Comparison of ENCODE assay signal across 25 cellular contexts in the genomic region with DNA sequence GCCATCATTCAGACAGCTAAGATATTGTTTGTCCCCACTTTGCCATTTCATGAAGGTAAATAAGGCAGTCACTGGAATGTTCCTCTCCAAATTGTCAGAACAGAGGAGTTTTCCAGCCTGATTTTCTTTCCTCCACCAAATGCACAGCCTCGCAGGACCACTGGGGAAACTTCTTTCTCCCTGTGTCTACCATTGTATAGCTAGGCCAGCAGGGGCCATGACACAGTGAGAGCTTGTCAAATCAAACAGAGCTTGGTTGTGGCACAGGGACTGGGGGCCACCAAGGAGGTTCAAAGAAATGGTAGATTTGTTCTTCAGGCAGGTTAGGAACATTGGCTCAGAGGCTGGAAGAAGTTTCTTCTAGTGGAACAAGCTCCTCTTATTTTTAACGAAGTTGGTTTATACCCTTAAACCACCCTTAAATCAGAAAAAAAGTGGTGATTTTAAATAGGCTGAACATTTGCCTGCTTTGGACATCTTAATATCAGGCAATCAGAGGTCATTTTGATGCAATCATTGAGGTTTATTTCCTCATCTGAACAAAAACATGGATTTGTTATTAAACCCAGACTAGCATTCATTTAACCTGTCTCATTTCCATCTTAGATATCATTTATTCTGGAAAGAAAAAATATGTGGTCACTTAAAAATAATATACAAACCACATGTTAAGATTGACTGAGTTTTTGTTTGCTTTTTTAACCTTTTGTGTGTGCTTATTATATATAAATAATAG.
DNase-seq lines count a peak whose midpoint lies in the region; ATAC-seq and TF ChIP-seq lines count a peak whose summit lies in the region.
"Had no signal": no experiment of that assay in that cellular context is flagged by ENCODE, and none has a peak within 500 bp of the region (broad histone marks: within the 10 kb centered on the region; RNA-seq: fewer than 3 reads in every experiment).

No MANE protein-coding gene starts in this region.

- peak overlapping the region; percentile 22 for H2AFZ ChIP-seq in mammary epithelial cell (ENCODE audit: low read depth, low read length)

- BruUV-seq in mammary epithelial cell (replicated peaks; lab: Mats Ljungman, UMichigan), result no TSS peak

- in situ Hi-C loops in mammary epithelial cell (cut with MboI; ENCODE audit: low sequenced_read_pairs in 2 of 2), result no loop called here

- TF ChIP-seq CTCF in mammary epithelial cell (conservative IDR thresholded peaks at IDR 0.05 in 1 of 2, IDR thresholded peaks at IDR 0.05 in 1 of 2; ENCODE audit: extremely low read depth in 1 of 2, insufficient read depth in 1 of 2, low read depth in 1 of 2, low read length in 2 of 2) (no peak), foreskin fibroblast (IDR thresholded peaks at IDR 0.05; ENCODE audit: low read depth, low read length) (no peak), type B pancreatic cell (conservative IDR thresholded peaks at IDR 0.05) (peak; percentile 56)

- H3K4me3 ChIP-seq in mammary epithelial cell (replicated peaks in 1 of 3; ENCODE audit: insufficient read depth in 1 of 3, low read depth in 2 of 3, low read length in 3 of 3), result no peak overlapping the region
- H3K4me3 ChIP-seq in foreskin fibroblast (ENCODE audit: low read depth in 1 of 2, low read length in 2 of 2), result no peak overlapping the region
- H3K4me3 ChIP-seq: colonic mucosa, thyroid gland had no signal

- H4K20me1 ChIP-seq in mammary epithelial cell (ENCODE audit: insufficient read depth, low read length), result no peaks in the 10 kb centered on the region

- H3K36me3 ChIP-seq in mammary epithelial cell (ENCODE audit: insufficient read depth, low read length), result no peaks in the 10 kb centered on the region
- H3K36me3 ChIP-seq: colonic mucosa, thyroid gland had no signal

- no peaks in the 10 kb centered on the region for H3K9me3 ChIP-seq in mammary epithelial cell (replicated peaks; ENCODE audit: insufficient read depth, low read length)
- H3K9me3 ChIP-seq: colonic mucosa, thyroid gland had no signal

- dilution Hi-C loops in mammary epithelial cell (cut with HindIII; ENCODE audit: low sequenced_read_pairs), result no loop called here

- 56% methylated on average over 2 of the region's 2 CpGs for WGBS in mammary epithelial cell (ENCODE audit: low coverage, missing lambda C conversion rate)

- H3K9ac ChIP-seq in mammary epithelial cell (ENCODE audit: insufficient read depth, low read length), result no peak overlapping the region

- H3K4me2 ChIP-seq in mammary epithelial cell (ENCODE audit: insufficient read depth, low read depth, low read length), result no peak overlapping the region

- CTCF ChIA-PET in mammary epithelial cell (lab: Charles Lee; ENCODE audit: low non-redundant PET), result no interaction called here

- H3K4me1 Mint-ChIP-seq in type B pancreatic cell (ENCODE audit: unreplicated experiment), result peaks cover 58% of the 10 kb centered on the region
- H3K4me1 Mint-ChIP-seq in activated T-helper 2 cell treated with anti-CD3 and anti-CD28 coated beads, Interferon-gamma antibody, Interleukin-2, Interleukin-4, amounts not matched to agents 10 μg/mL and 5 μg/mL and 100 μg/mL, durations not matched to agents 14 hours and 24 hours and 36 hours (ENCODE audit: low read depth), result peaks cover 7% of the 10 kb centered on the region
- H3K4me1 Mint-ChIP-seq: activated CD8-positive, alpha-beta memory T cell treated with anti-CD3 and anti-CD28 coated beads, Interleukin-2, amount 10 ng/mL, durations not matched to agents 7 days and 5 days; activated naive CD4-positive, alpha-beta T cell treated with anti-CD3 and anti-CD28 coated beads, Interleukin-2, amount 50 U/mL, for 24 hours; CD8-positive, alpha-beta memory T cell had no signal

- no peak for ATAC-seq in HG02642 (IDR thresholded peaks at IDR 0.05; ENCODE audit: poor library complexity, unreplicated experiment)
- no peak for ATAC-seq in HG02623 (IDR thresholded peaks at IDR 0.05; ENCODE audit: unreplicated experiment)
- ATAC-seq: activated CD8-positive, alpha-beta memory T cell treated with anti-CD3 and anti-CD28 coated beads, Interleukin-2, amount 10 ng/mL, durations not matched to agents 7 days and 5 days; T-helper 17 cell had no signal

- DNase-seq in DMS 273 (lab: John Stamatoyannopoulos, UW; ENCODE audit: unreplicated experiment), result peak; percentile 21
- no peak for DNase-seq in DMS 273 treated with DMSO at 0.1 percent for 48 hours (lab: John Stamatoyannopoulos, UW)
- no peak for DNase-seq in mammary epithelial cell
- peak; percentile 28 to 64 for DNase-seq in foreskin fibroblast
- DNase-seq in type B pancreatic cell (ENCODE audit: extremely low spot score, unreplicated experiment), result no peak
- DNase-seq in activated T-helper 2 cell treated with anti-CD3 and anti-CD28 coated beads, Interferon-gamma antibody, Interleukin-2, Interleukin-4, amounts not matched to agents 10 μg/mL and 5 μg/mL and 100 μg/mL, durations not matched to agents 14 hours and 24 hours and 36 hours (ENCODE audit: low spot score), result no peak
- DNase-seq: activated CD4-positive, alpha-beta T cell treated with anti-CD3 and anti-CD28 coated beads for 48 hours; activated CD8-positive, alpha-beta memory T cell treated with anti-CD3 and anti-CD28 coated beads, Interleukin-2, amount 10 ng/mL, durations not matched to agents 7 days and 5 days; CD8-positive, alpha-beta memory T cell; colonic mucosa; DMS79 treated with DMSO at 0.1 percent for 48 hours; hippocampal formation; NCI-H1694; NCI-H2171 treated with DMSO at 0.1 percent for 48 hours; NCI-H526; retina; stimulated activated CD4-positive, alpha-beta T cell treated with anti-CD3 and anti-CD28 coated beads, Interleukin-4, amount 100 ng/mL, for 24 hours; stimulated activated naive CD4-positive, alpha-beta T cell treated with Interleukin-2 at 50 U/mL for 16 hours; T-helper 17 cell; thyroid gland had no signal

- no peak overlapping the region for H3K27ac ChIP-seq in mammary epithelial cell (ENCODE audit: insufficient read depth, low read depth, low read length)
- H3K27ac ChIP-seq: 22Rv1, colonic mucosa, thyroid gland had no signal

- intact Hi-C loops in mammary epithelial cell (cut with micrococcal nuclease), result no loop called here
- intact Hi-C loops in activated T-helper 2 cell treated with anti-CD3 and anti-CD28 coated beads, Interferon-gamma antibody, Interleukin-2, Interleukin-4, amounts not matched to agents 10 μg/mL and 5 μg/mL and 100 μg/mL, durations not matched to agents 14 hours and 24 hours and 36 hours (cut with micrococcal nuclease), result no loop called here

- H3K27ac Mint-ChIP-seq in type B pancreatic cell, result no peak overlapping the region
- no peak overlapping the region for H3K27ac Mint-ChIP-seq in activated T-helper 2 cell treated with anti-CD3 and anti-CD28 coated beads, Interferon-gamma antibody, Interleukin-2, Interleukin-4, amounts not matched to agents 10 μg/mL and 5 μg/mL and 100 μg/mL, durations not matched to agents 14 hours and 24 hours and 36 hours
- H3K27ac Mint-ChIP-seq: activated CD8-positive, alpha-beta memory T cell treated with anti-CD3 and anti-CD28 coated beads, Interleukin-2, amount 10 ng/mL, durations not matched to agents 7 days and 5 days; activated naive CD4-positive, alpha-beta T cell treated with anti-CD3 and anti-CD28 coated beads, Interleukin-2, amount 50 U/mL, for 24 hours; activated T-helper 1 cell treated with anti-CD3 and anti-CD28 coated beads, Interleukin-12 subunit alpha, Interleukin-12 subunit beta, Interleukin-2, Interleukin-4 antibody, amounts not matched to agents 30 ng/mL and 10 ng/mL and 1 ng/mL, durations not matched to agents 14 hours and 24 hours and 36 hours; CD8-positive, alpha-beta memory T cell; T-helper 17 cell had no signal

- no peaks in the 10 kb centered on the region for H3K27me3 Mint-ChIP-seq in type B pancreatic cell
- H3K27me3 Mint-ChIP-seq in activated T-helper 2 cell treated with anti-CD3 and anti-CD28 coated beads, Interferon-gamma antibody, Interleukin-2, Interleukin-4, amounts not matched to agents 10 μg/mL and 5 μg/mL and 100 μg/mL, durations not matched to agents 14 hours and 24 hours and 36 hours (ENCODE audit: low read depth), result no peaks in the 10 kb centered on the region
- H3K27me3 Mint-ChIP-seq: activated CD8-positive, alpha-beta memory T cell treated with anti-CD3 and anti-CD28 coated beads, Interleukin-2, amount 10 ng/mL, durations not matched to agents 7 days and 5 days; activated naive CD4-positive, alpha-beta T cell treated with anti-CD3 and anti-CD28 coated beads, Interleukin-2, amount 50 U/mL, for 24 hours; T-helper 17 cell had no signal

- H3K4me3 Mint-ChIP-seq in type B pancreatic cell, result no peak overlapping the region
- no peak overlapping the region for H3K4me3 Mint-ChIP-seq in activated T-helper 2 cell treated with anti-CD3 and anti-CD28 coated beads, Interferon-gamma antibody, Interleukin-2, Interleukin-4, amounts not matched to agents 10 μg/mL and 5 μg/mL and 100 μg/mL, durations not matched to agents 14 hours and 24 hours and 36 hours (ENCODE audit: low read depth)
- H3K4me3 Mint-ChIP-seq: activated CD8-positive, alpha-beta memory T cell treated with anti-CD3 and anti-CD28 coated beads, Interleukin-2, amount 10 ng/mL, durations not matched to agents 7 days and 5 days; activated naive CD4-positive, alpha-beta T cell treated with anti-CD3 and anti-CD28 coated beads, Interleukin-2, amount 50 U/mL, for 24 hours; activated T-helper 1 cell treated with anti-CD3 and anti-CD28 coated beads, Interleukin-12 subunit alpha, Interleukin-12 subunit beta, Interleukin-2, Interleukin-4 antibody, amounts not matched to agents 30 ng/mL and 10 ng/mL and 1 ng/mL, durations not matched to agents 14 hours and 24 hours and 36 hours; CD8-positive, alpha-beta memory T cell; T-helper 17 cell had no signal

- peaks cover 24% of the 10 kb centered on the region for H3K4me1 ChIP-seq in mammary epithelial cell (ENCODE audit: insufficient read depth, low read length)
- H3K4me1 ChIP-seq: colonic mucosa, thyroid gland had no signal

- H3K36me3 Mint-ChIP-seq in type B pancreatic cell, result peaks cover 17% of the 10 kb centered on the region
- H3K36me3 Mint-ChIP-seq in activated T-helper 2 cell treated with anti-CD3 and anti-CD28 coated beads, Interferon-gamma antibody, Interleukin-2, Interleukin-4, amounts not matched to agents 10 μg/mL and 5 μg/mL and 100 μg/mL, durations not matched to agents 14 hours and 24 hours and 36 hours (ENCODE audit: low read depth), result no peaks in the 10 kb centered on the region

- no peaks in the 10 kb centered on the region for H3K79me2 ChIP-seq in mammary epithelial cell (ENCODE audit: insufficient read depth, low read length)

- H3K9me3 Mint-ChIP-seq in type B pancreatic cell, result peaks cover 17% of the 10 kb centered on the region
- H3K9me3 Mint-ChIP-seq in activated T-helper 2 cell treated with anti-CD3 and anti-CD28 coated beads, Interferon-gamma antibody, Interleukin-2, Interleukin-4, amounts not matched to agents 10 μg/mL and 5 μg/mL and 100 μg/mL, durations not matched to agents 14 hours and 24 hours and 36 hours, result peaks cover 9% of the 10 kb centered on the region
- H3K9me3 Mint-ChIP-seq: activated T-helper 1 cell treated with anti-CD3 and anti-CD28 coated beads, Interleukin-12 subunit alpha, Interleukin-12 subunit beta, Interleukin-2, Interleukin-4 antibody, amounts not matched to agents 30 ng/mL and 10 ng/mL and 1 ng/mL, durations not matched to agents 14 hours and 24 hours and 36 hours; CD8-positive, alpha-beta memory T cell had no signal

- H3K27me3 ChIP-seq in mammary epithelial cell (ENCODE audit: insufficient read depth, low read length), result no peaks in the 10 kb centered on the region
- H3K27me3 ChIP-seq: colonic mucosa, thyroid gland had no signal

Comparison
In these comparisons a context has a peak if more than half of its experiments do, and no peak if none do; other contexts are left out.
1. DNase-seq: peak in DMS 273 (single experiment) and foreskin fibroblast (2 of 2); none in DMS 273 treated with DMSO at 0.1 percent for 48 hours (single experiment), mammary epithelial cell (single experiment), type B pancreatic cell (single experiment) and activated T-helper 2 cell treated with anti-CD3 and anti-CD28 coated beads, Interferon-gamma antibody, Interleukin-2, Interleukin-4, amounts not matched to agents 10 μg/mL and 5 μg/mL and 100 μg/mL, durations not matched to agents 14 hours and 24 hours and 36 hours (single experiment).